In the genomic region with DNA sequence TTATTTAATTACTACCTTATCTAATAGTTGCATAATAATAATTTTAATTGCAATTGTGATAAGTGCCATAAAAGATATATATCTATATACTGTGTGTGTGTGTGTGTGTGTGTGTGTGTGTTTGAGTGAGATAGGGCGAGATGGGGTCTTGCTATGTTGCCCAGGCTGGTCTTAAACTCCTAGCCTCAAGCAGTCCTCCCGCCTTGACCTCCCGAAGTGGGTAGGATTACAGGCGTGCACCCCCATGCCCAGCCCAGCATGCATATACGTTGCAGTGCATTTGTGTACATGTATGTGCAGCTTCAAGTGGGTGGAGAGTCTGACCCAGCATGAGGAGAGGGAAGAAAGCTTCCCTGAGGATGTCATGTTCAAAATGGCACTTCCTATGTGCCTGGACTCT, we compare ENCODE assay signal across 22 cellular contexts. TPM values are rescaled to one million over a fixed set of nuclear protein-coding genes. Genes with fewer than 3 reads are reported as not detected.
A peak's percentile ranks its signal among the peaks of the same experiment; 100 is the strongest.
DNase-seq lines count a peak whose midpoint lies in the region; ATAC-seq, FAIRE-seq and TF ChIP-seq lines count a peak whose summit lies in the region.
"Had no signal": no experiment of that assay in that cellular context is flagged by ENCODE, and none has a peak within 500 bp of the region (broad histone marks: within the 10 kb centered on the region; RNA-seq: fewer than 3 reads in every experiment).

No MANE protein-coding gene starts in this region.

- H3K4me1 ChIP-seq in HepG2 (ENCODE audit: insufficient read depth, low read length) (no peaks in the 10 kb centered on the region), right lobe of liver (no peaks in the 10 kb centered on the region)

- H3K27ac ChIP-seq in HepG2 (ENCODE audit: extremely low read length, insufficient read depth, low read length) (no peak overlapping the region), right lobe of liver (no peak overlapping the region)
- H3K27ac ChIP-seq: A549 had no signal

- TF ChIP-seq CTCF in HepG2 (CRISPR knock-in tag; IDR thresholded peaks at IDR 0.05) (no peak), right lobe of liver (IDR thresholded peaks at IDR 0.05) (no peak), WTC11 (IDR thresholded peaks at IDR 0.05) (no peak), GM10248 (IDR thresholded peaks at IDR 0.05; ENCODE audit: control extremely low read depth, extremely low read depth, low read depth, missing control alignments) (no peak)

- DNase-seq in HepG2 (ENCODE audit: low spot score) (no peak), right lobe of liver (no peak), WTC11 (ENCODE audit: low spot score) (no peak), mesenteric fat pad (ENCODE audit: low spot score) (peak; percentile 64), NCI-H1417 (lab: John Stamatoyannopoulos, UW) (no peak), GM10248 (ENCODE audit: extremely low spot score) (no peak)
- DNase-seq: 8988T; C1 segment of cervical spinal cord; CD4-positive, CD25-positive, alpha-beta regulatory T cell; CD8-positive, alpha-beta T cell; DMS79; EL; GDM1; GOT3 had no signal

- H3K4me3 Mint-ChIP-seq in WTC11 = no peak overlapping the region
- H3K4me3 Mint-ChIP-seq: CD4-positive, CD25-positive, alpha-beta regulatory T cell; CD8-positive, alpha-beta T cell had no signal

- POLR2A ChIA-PET in HepG2 (lab: Yijun Ruan, JAX) (no interaction called here), WTC11 (lab: Charles Lee) (no interaction called here), GM10248 (lab: Yijun Ruan, JAX) (no interaction called here)

- WGBS in HepG2 (ENCODE audit: low lambda C conversion rate) = 26% methylated on average over 5 of the region's 5 CpGs
- WGBS in right lobe of liver (ENCODE audit: insufficient coverage, low coverage, low lambda C conversion rate, missing lambda C conversion rate) = 81% methylated on average over 3 of the region's 5 CpGs

- no peak for TF ChIP-seq EP300 in HepG2 (IDR thresholded peaks at IDR 0.05; ENCODE audit: low read depth in 2 of 2, low read length in 2 of 2)
- TF ChIP-seq EP300 in HepG2 (CRISPR knock-in tag; IDR thresholded peaks at IDR 0.05; ENCODE audit: borderline replicate concordance) = no peak

- H3K4me1 Mint-ChIP-seq in WTC11 = peaks cover 8% of the 10 kb centered on the region

- H3K27me3 ChIP-seq in HepG2 (ENCODE audit: control insufficient read depth in 1 of 2, insufficient read depth in 2 of 2, low read length in 2 of 2) = peaks cover 8 to 52% of the 10 kb centered on the region in 2 experiments; a peak in 4 of 5 replicates
- H3K27me3 ChIP-seq in right lobe of liver = peaks cover 0 to 9% of the 10 kb centered on the region in 2 donors

- H3K36me3 Mint-ChIP-seq in WTC11 = no peaks in the 10 kb centered on the region
- H3K36me3 Mint-ChIP-seq: CD4-positive, CD25-positive, alpha-beta regulatory T cell; CD8-positive, alpha-beta T cell had no signal

- ATAC-seq in HepG2 (no peak), right lobe of liver (no peak), WTC11 (no peak), GM18520 (IDR thresholded peaks at IDR 0.05; ENCODE audit: unreplicated experiment) (no peak)
- ATAC-seq: A549; CD8-positive, alpha-beta T cell had no signal

- H3K79me2 ChIP-seq in HepG2 (ENCODE audit: insufficient read depth, low read length) = no peaks in the 10 kb centered on the region

- no peak overlapping the region for H3K4me2 ChIP-seq in HepG2 (ENCODE audit: low read depth, low read length)
- H3K4me2 ChIP-seq: A549 had no signal

- intact Hi-C loops in HepG2 (cut with micrococcal nuclease; ENCODE audit: unreplicated experiment) = no loop called here
- intact Hi-C loops in right lobe of liver (cut with DNase I) = no loop called here

- H3K9me3 Mint-ChIP-seq in WTC11 = no peaks in the 10 kb centered on the region
- H3K9me3 Mint-ChIP-seq: CD8-positive, alpha-beta T cell had no signal

- peaks cover 32% of the 10 kb centered on the region for H3K27me3 Mint-ChIP-seq in WTC11 (ENCODE audit: low read depth)

- H3K9me3 ChIP-seq in HepG2 (ENCODE audit: low read length) (no peaks in the 10 kb centered on the region), right lobe of liver (no peaks in the 10 kb centered on the region)
- H3K9me3 ChIP-seq: Caco-2, HAP-1 had no signal

- no peak overlapping the region for H3K9ac ChIP-seq in HepG2 (ENCODE audit: insufficient read depth, low read depth, low read length)

- FAIRE-seq in HepG2 (lab: Jason Lieb, UNC) = no peak
- FAIRE-seq: A549, GM12891, GM18507, H54 had no signal

- in situ Hi-C loops in HepG2 (cut with HindIII; ENCODE audit: extremely low pct_ligation_motif_present, low pct_unique_long_range_greater_than_20kb) = no loop called here

- no peak overlapping the region for H2AFZ ChIP-seq in HepG2 (ENCODE audit: low read length)

- BruUV-seq in HepG2 (replicated peaks; lab: Mats Ljungman, UMichigan) = no TSS peak

- no peaks in the 10 kb centered on the region for H4K20me1 ChIP-seq in HepG2 (ENCODE audit: insufficient read depth, low read length)

- H3K27ac Mint-ChIP-seq in WTC11 = no peak overlapping the region
- H3K27ac Mint-ChIP-seq: CD4-positive, CD25-positive, alpha-beta regulatory T cell; CD8-positive, alpha-beta T cell had no signal

- no peak overlapping the region for H3K4me3 ChIP-seq in HepG2 (replicated peaks in 1 of 3; ENCODE audit: insufficient read depth in 1 of 3, low read depth in 2 of 3, low read length in 3 of 3)
- H3K4me3 ChIP-seq in right lobe of liver = no peak overlapping the region
- H3K4me3 ChIP-seq: A549, HAP-1 had no signal

- CTCF ChIA-PET in HepG2 (lab: Yijun Ruan, JAX; ENCODE audit: low intra/inter-chr PET ratio, low total read pairs) (no interaction called here), WTC11 (lab: Charles Lee) (no interaction called here), GM10248 (lab: Yijun Ruan, JAX) (no interaction called here)

- TF ChIP-seq RAD21 in HepG2 (CRISPR knock-in tag; IDR thresholded peaks at IDR 0.05) = no peak

- no peaks in the 10 kb centered on the region for H3K36me3 ChIP-seq in HepG2 (replicated peaks in 1 of 2; ENCODE audit: control insufficient read depth in 1 of 2, insufficient read depth in 2 of 2, low read length in 2 of 2)
- no peaks in the 10 kb centered on the region for H3K36me3 ChIP-seq in right lobe of liver
- H3K36me3 ChIP-seq: HAP-1 had no signal

- no peak for TF ChIP-seq POLR2A in HepG2 (IDR thresholded peaks at IDR 0.05; ENCODE audit: insufficient read depth in 1 of 2, low read depth in 2 of 2, low read length in 2 of 2)
- no peak for TF ChIP-seq POLR2A in right lobe of liver (IDR thresholded peaks at IDR 0.05)

TF ChIP-seq in HepG2, 621 proteins besides CTCF, POLR2A, EP300 and RAD21:
- TF ChIP-seq MYNN (CRISPR knock-in tag; IDR thresholded peaks at IDR 0.05; ENCODE audit: low read depth) = no peak
- no peak for TF ChIP-seq ZNF484 (CRISPR knock-in tag; IDR thresholded peaks at IDR 0.05; ENCODE audit: borderline replicate concordance, low read depth)
- TF ChIP-seq TERF1 (CRISPR knock-in tag; IDR thresholded peaks at IDR 0.05) = no peak
- TF ChIP-seq ZNF121 (CRISPR knock-in tag; IDR thresholded peaks at IDR 0.05) = peak; percentile 82

TF ChIP-seq in WTC11, 78 proteins besides CTCF, POLR2A, EP300 and RAD21:
- no peak for TF ChIP-seq CREB1 (CRISPR knock-in tag; IDR thresholded peaks at IDR 0.05)
- peak; percentile 94 for TF ChIP-seq ZNF121 (CRISPR knock-in tag; IDR thresholded peaks at IDR 0.05)
- TF ChIP-seq SMAD3 (CRISPR knock-in tag; IDR thresholded peaks at IDR 0.05; ENCODE audit: borderline replicate concordance) = no peak

RNA-seq across cellular contexts. Expression of gene RIMS4, which starts 4.6 kb away (rescaled TPM):
- total RNA-seq in HepG2 (2016; rRNA removed; fragmentation: Illumina TruSeq; extraction: Trizol) (0.07 and 0.18 TPM in 2 replicates), right lobe of liver (not detected), WTC11 (2021) (24.8 to 27.4 TPM (median 27.3 TPM) in 3 replicates), mesenteric fat pad (0.29 TPM)
- total RNA-seq in HepG2 (2016; cell fraction: cytosol; rRNA removed; fragmentation: Illumina TruSeq; extraction: Trizol; ENCODE audit: low read depth) = not detected in 2 replicates
- 0.06 TPM in 2 replicates for total RNA-seq in HepG2 (2016; cell fraction: insoluble cytoplasmic fraction; rRNA removed; fragmentation: Illumina TruSeq; extraction: Trizol)
- not detected in 2 replicates for total RNA-seq in HepG2 (2016; cell fraction: membrane; rRNA removed; fragmentation: Illumina TruSeq; extraction: Trizol)
- 0.09 TPM in 1 of 2 replicates, not detected in the other for total RNA-seq in HepG2 (2016; cell fraction: nucleus; rRNA removed; fragmentation: Illumina TruSeq; extraction: Trizol)
- polyA plus RNA-seq in HepG2 (2011; rRNA removed) = 0.01 and 0.09 TPM in 2 replicates
- 0.01 and 0.08 TPM in 2 replicates for polyA plus RNA-seq in HepG2 (2011; cell fraction: cytosol; rRNA removed)
- 0.03 and 0.06 TPM in 2 replicates for polyA plus RNA-seq in HepG2 (2011; cell fraction: nucleus; rRNA removed)
- polyA plus RNA-seq in HepG2 (2012) = 0.05 TPM in 1 of 2 replicates, not detected in the other
- polyA plus RNA-seq in HepG2 (2016; cell fraction: cytosol; fragmentation: Illumina TruSeq; extraction: Trizol; ENCODE audit: low read depth) = not detected in 2 replicates
- not detected in 2 replicates for polyA plus RNA-seq in HepG2 (2016; cell fraction: insoluble cytoplasmic fraction; fragmentation: Illumina TruSeq; extraction: Trizol; ENCODE audit: low read depth)
- polyA plus RNA-seq in HepG2 (2016; cell fraction: membrane; fragmentation: Illumina TruSeq; extraction: Trizol; ENCODE audit: low read depth) = not detected in 2 replicates
- polyA plus RNA-seq in HepG2 (2016; cell fraction: nucleus; fragmentation: Illumina TruSeq; extraction: Trizol; ENCODE audit: insufficient read depth, low read depth) = 0.14 and 0.17 TPM in 2 replicates
- polyA minus RNA-seq in HepG2 (2011; rRNA and poly(A)+ RNA removed; ENCODE audit: low replicate concordance) = 0.10 and 5.8 TPM in 2 replicates
- polyA minus RNA-seq in HepG2 (2011; cell fraction: cytosol; rRNA and poly(A)+ RNA removed) = not detected in 2 replicates
- 0.13 TPM in 1 of 2 replicates, not detected in the other for polyA minus RNA-seq in HepG2 (2011; cell fraction: nucleus; rRNA and poly(A)+ RNA removed)
- total RNA-seq: CD4-positive, CD25-positive, alpha-beta regulatory T cell; CD8-positive, alpha-beta T cell had no signal
- polyA plus RNA-seq: BJ; CD4-positive, CD25-positive, alpha-beta regulatory T cell had no signal

Comparison
In these comparisons a context has a peak if more than half of its experiments do, and no peak if none do; other contexts are left out.
1. RNA of gene RIMS4, which starts 4.6 kb away (total RNA-seq): 24.8 to 27.4 TPM in WTC11; 0.29 TPM in mesenteric fat pad (single experiment), 0.06 to 0.18 TPM in HepG2 and not detected in right lobe of liver; every median in the first group is over 10 times any median in the second.
2. Of the 50 proteins assayed by ChIP-seq in both HepG2 and WTC11: peak only in HepG2: none; only in WTC11: none; in both: ZNF121; in neither: 49.